In genomic region chr4:1684756-1685603, GRCh38 we compare ENCODE assay signal across 2 cellular contexts.
A peak's percentile ranks its signal among the peaks of the same experiment; 100 is the strongest.
TF ChIP-seq lines count a peak whose summit lies in the region.

No MANE protein-coding gene starts in this region.

TF ChIP-seq in HCT116, 20 proteins besides CTCF, POLR2A, EP300 and RAD21:
- peak; percentile 26; the same call in 1 of the 2 replicates for TF ChIP-seq ZFX (IDR thresholded peaks at IDR 0.05)
- no peak for TF ChIP-seq SP1 (IDR thresholded peaks at IDR 0.05; ENCODE audit: low read depth)
- TF ChIP-seq EGR1 (IDR thresholded peaks at IDR 0.05; ENCODE audit: low read depth): no peak
- no peak for TF ChIP-seq CEBPB (IDR thresholded peaks at IDR 0.05; ENCODE audit: low read depth)

TF ChIP-seq in HepG2, 621 proteins besides CTCF, POLR2A, EP300 and RAD21:
- TF ChIP-seq PHF21A (CRISPR knock-in tag; IDR thresholded peaks at IDR 0.05) (no peak), PAX8 (CRISPR knock-in tag; IDR thresholded peaks at IDR 0.05; ENCODE audit: borderline replicate concordance) (0 out of 2 replicates have a peak, but pooled peaks have one; percentile 31), ZSCAN31 (CRISPR knock-in tag; IDR thresholded peaks at IDR 0.05; ENCODE audit: low read depth) (no peak), ZNF224 (CRISPR knock-in tag; IDR thresholded peaks at IDR 0.05) (no peak), PRPF4 (IDR thresholded peaks at IDR 0.05; ENCODE audit: low read depth, low read length, poor library complexity, severe bottlenecking) (peak; percentile 17), AGO1 (IDR thresholded peaks at IDR 0.05; ENCODE audit: low read depth, low read length, poor library complexity, severe bottlenecking) (peak; percentile 14), ZNF768 (CRISPR knock-in tag; IDR thresholded peaks at IDR 0.05) (peak; percentile 79), CENPT (CRISPR knock-in tag; IDR thresholded peaks at IDR 0.05; ENCODE audit: low read depth) (no peak), HNF4G (IDR thresholded peaks at IDR 0.05; ENCODE audit: borderline replicate concordance, low read depth, low read length) (no peak), HNF4G (CRISPR knock-in tag; IDR thresholded peaks at IDR 0.05; ENCODE audit: borderline replicate concordance, low read depth) (no peak), TP53 (CRISPR knock-in tag; conservative IDR thresholded peaks at IDR 0.05) (no peak), IRF2 (CRISPR knock-in tag; IDR thresholded peaks at IDR 0.05) (no peak), RFXAP (CRISPR knock-in tag; IDR thresholded peaks at IDR 0.05; ENCODE audit: borderline replicate concordance) (no peak), ATF7-NPFF (CRISPR knock-in tag; IDR thresholded peaks at IDR 0.05; ENCODE audit: low read depth) (0 out of 2 replicates have a peak, but pooled peaks have one; percentile 36), KIAA2018 (CRISPR knock-in tag; IDR thresholded peaks at IDR 0.05; ENCODE audit: borderline replicate concordance) (no peak), STAT6 (CRISPR knock-in tag; IDR thresholded peaks at IDR 0.05; ENCODE audit: borderline replicate concordance) (no peak), GABPB1 (CRISPR knock-in tag; IDR thresholded peaks at IDR 0.05) (no peak; the same call in 1 of the 2 replicates), PAWR (CRISPR knock-in tag; IDR thresholded peaks at IDR 0.05; ENCODE audit: borderline replicate concordance) (no peak), ZFY (CRISPR knock-in tag; IDR thresholded peaks at IDR 0.05) (no peak), ZNF546 (CRISPR knock-in tag; conservative IDR thresholded peaks at IDR 0.05) (no peak), EHMT2 (IDR thresholded peaks at IDR 0.05; ENCODE audit: borderline replicate concordance, low read depth, low read length) (no peak), MXD3 (CRISPR knock-in tag; IDR thresholded peaks at IDR 0.05) (no peak), ZNF235 (CRISPR knock-in tag; IDR thresholded peaks at IDR 0.05; ENCODE audit: borderline replicate concordance) (no peak), SALL2 (CRISPR knock-in tag; IDR thresholded peaks at IDR 0.05) (no peak), ZBTB38 (CRISPR knock-in tag; IDR thresholded peaks at IDR 0.05) (peak; percentile 89), ZNF414 (CRISPR knock-in tag; IDR thresholded peaks at IDR 0.05) (no peak), ZNF337 (CRISPR knock-in tag; IDR thresholded peaks at IDR 0.05; ENCODE audit: borderline replicate concordance, low read depth) (no peak), ZBTB4 (CRISPR knock-in tag; IDR thresholded peaks at IDR 0.05; ENCODE audit: borderline replicate concordance) (peak; percentile 49; the same call in 1 of the 2 replicates), ZNF3 (CRISPR knock-in tag; IDR thresholded peaks at IDR 0.05) (no peak), TBL1XR1 (IDR thresholded peaks at IDR 0.05; ENCODE audit: borderline replicate concordance, low read length, partially characterized antibody) (no peak), KDM5B (CRISPR knock-in tag; IDR thresholded peaks at IDR 0.05; ENCODE audit: borderline replicate concordance) (no peak), MTA1 (CRISPR knock-in tag; IDR thresholded peaks at IDR 0.05; ENCODE audit: borderline replicate concordance) (no peak), ZNF720 (CRISPR knock-in tag; IDR thresholded peaks at IDR 0.05) (no peak), ZSCAN29 (CRISPR knock-in tag; conservative IDR thresholded peaks at IDR 0.05) (no peak), PBX2 (CRISPR knock-in tag; IDR thresholded peaks at IDR 0.05) (no peak), ZNF678 (CRISPR knock-in tag; IDR thresholded peaks at IDR 0.05) (no peak), MATR3 (CRISPR knock-in tag; IDR thresholded peaks at IDR 0.05) (no peak), ZFAT (CRISPR knock-in tag; conservative IDR thresholded peaks at IDR 0.05) (no peak), KAT8 (CRISPR knock-in tag; IDR thresholded peaks at IDR 0.05) (no peak), HNRNPUL1 (IDR thresholded peaks at IDR 0.05; ENCODE audit: low read depth, low read length) (no peak), SAP130 (CRISPR knock-in tag; IDR thresholded peaks at IDR 0.05; ENCODE audit: low read depth) (no peak), TRAFD1 (CRISPR knock-in tag; IDR thresholded peaks at IDR 0.05; ENCODE audit: borderline replicate concordance) (no peak), ZBTB20 (CRISPR knock-in tag; IDR thresholded peaks at IDR 0.05; ENCODE audit: borderline replicate concordance, low read depth) (no peak)
